20 cellular contexts compared by ENCODE assay signal in genomic region chr6:55643868-55644267, GRCh38.
DNase-seq lines count a peak whose midpoint lies in the region; ATAC-seq, FAIRE-seq and TF ChIP-seq lines count a peak whose summit lies in the region.
"Had no signal": no experiment of that assay in that cellular context is flagged by ENCODE, and none has a peak within 500 bp of the region (broad histone marks: within the 10 kb centered on the region; RNA-seq: fewer than 3 reads in every experiment).

No MANE protein-coding gene starts in this region.

- BruUV-seq in Panc1 (replicated peaks; lab: Mats Ljungman, UMichigan): no TSS peak

- CTCF ChIA-PET in Panc1 (lab: Charles Lee): no interaction called here

- no peak for TF ChIP-seq CTCF in Panc1 (IDR thresholded peaks at IDR 0.05)

- H3K27ac ChIP-seq in Panc1 (ENCODE audit: low read length): no peak overlapping the region
- H3K27ac ChIP-seq: cardiac muscle cell, dorsolateral prefrontal cortex, tibial artery had no signal

- peak; percentile 51; the same call in 1 of the 2 replicates for ATAC-seq in Panc1

- TF ChIP-seq POLR2A in H54 (IDR thresholded peaks at IDR 0.05; ENCODE audit: low read depth, low read length): no peak

- no peaks in the 10 kb centered on the region for H3K36me3 ChIP-seq in Panc1 (ENCODE audit: control insufficient read depth, insufficient read depth, low read length)
- H3K36me3 ChIP-seq: cardiac muscle cell, tibial artery had no signal

- no peaks in the 10 kb centered on the region for H3K27me3 ChIP-seq in Panc1 (ENCODE audit: control insufficient read depth, insufficient read depth, low read length)
- H3K27me3 ChIP-seq: cardiac muscle cell, dorsolateral prefrontal cortex, tibial artery had no signal

- peak; percentile 66 for FAIRE-seq in H54 (lab: Jason Lieb, UNC)

- POLR2A ChIA-PET in Panc1 (lab: Charles Lee): no interaction called here

- no peak overlapping the region for H3K4me3 ChIP-seq in Panc1 (ENCODE audit: low read depth in 2 of 2, low read length in 2 of 2)
- H3K4me3 ChIP-seq: cardiac muscle cell, dorsolateral prefrontal cortex, tibial artery had no signal

- in situ Hi-C loops in Panc1 (cut with HindIII; ENCODE audit: low pct_unique_long_range_greater_than_20kb, low sequenced_read_pairs): no loop called here

- intact Hi-C loops in Panc1 (cut with micrococcal nuclease; ENCODE audit: unreplicated experiment): no loop called here

- H3K9me3 ChIP-seq in Panc1 (ENCODE audit: control insufficient read depth, insufficient read depth, low read depth, low read length): peaks cover 6% of the 10 kb centered on the region; the same call in 1 of the 2 replicates

- DNase-seq in H54 (ENCODE audit: insufficient read length, low spot score) (no peak), Panc1 (ENCODE audit: low read depth, low spot score) (no peak), fibroblast of gingiva (ENCODE audit: low read depth) (peak; percentile 71), myocyte (ENCODE audit: low read depth) (peak; percentile 8), AG08395 (ENCODE audit: low spot score) (no peak), NCI-H146 treated with DMSO at 0.1 percent for 48 hours (lab: John Stamatoyannopoulos, UW; ENCODE audit: unreplicated experiment) (no peak), NCI-H1694 (lab: John Stamatoyannopoulos, UW) (no peak), kidney tubule cell (ENCODE audit: low spot score) (no peak)
- DNase-seq: activated CD4-positive, alpha-beta T cell treated with anti-CD3 and anti-CD28 coated beads, Interleukin-2, amount 10 ng/mL, durations not matched to agents 24 days and 14 days; activated naive CD8-positive, alpha-beta T cell treated with anti-CD3 and anti-CD28 coated beads for 36 hours; CD4-positive, alpha-beta T cell; DMS153; dorsolateral prefrontal cortex; glutamatergic neuron; NCI-H2081 treated with DMSO at 0.1 percent for 48 hours; posterior cingulate gyrus; stimulated activated CD4-positive, alpha-beta T cell treated with anti-CD3 and anti-CD28 coated beads, Interleukin-1b, Interleukin-23, amount 100 ng/mL, for 48 hours; stimulated activated naive CD4-positive, alpha-beta T cell; tibial artery had no signal

- H3K4me1 ChIP-seq in Panc1 (ENCODE audit: control insufficient read depth, insufficient read depth, low read length): peaks cover under 1% of the 10 kb centered on the region; the same call in 1 of the 2 replicates
- H3K4me1 ChIP-seq: tibial artery had no signal

Comparison
In these comparisons a context has a peak if more than half of its experiments do, and no peak if none do; other contexts are left out.
1. DNase-seq: peak in fibroblast of gingiva (single experiment) and myocyte (single experiment); none in H54 (single experiment), Panc1 (single experiment), AG08395 (single experiment), NCI-H146 treated with DMSO at 0.1 percent for 48 hours (single experiment), NCI-H1694 (single experiment) and kidney tubule cell (single experiment).